In the genomic region with DNA sequence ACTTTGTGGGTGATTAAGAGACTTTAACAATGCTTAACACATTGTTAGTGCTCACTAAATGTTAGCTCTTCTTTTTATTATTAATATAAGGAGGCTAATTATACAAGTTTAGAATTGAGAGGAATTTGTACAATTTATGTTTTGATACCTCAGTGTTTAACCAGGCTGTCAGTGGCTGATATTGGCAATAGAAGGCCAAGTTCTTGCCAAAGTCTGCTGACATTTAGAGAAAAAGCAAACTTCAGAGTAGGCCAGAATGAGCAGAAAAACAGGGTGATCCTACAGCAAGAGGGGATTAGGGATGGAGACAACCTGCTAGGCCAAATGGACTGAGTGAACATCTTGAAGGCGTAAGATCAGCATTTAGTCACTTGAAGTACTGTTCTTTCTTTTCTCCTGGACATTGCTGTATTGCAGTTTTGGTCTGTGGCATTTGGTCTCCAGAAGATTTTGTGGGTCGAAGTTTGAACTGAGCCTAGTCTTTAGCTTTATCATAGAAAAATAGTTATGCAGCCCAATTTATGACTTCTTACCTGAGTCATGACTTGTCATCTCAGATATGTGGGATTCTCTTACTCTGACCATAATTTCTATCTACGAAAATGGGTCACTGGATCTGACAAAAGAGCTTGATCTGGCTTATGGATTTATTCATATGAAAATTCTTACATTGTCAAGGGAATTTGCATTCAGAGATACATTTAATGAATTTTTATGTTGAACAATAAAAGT, we compare ENCODE assay signal across 21 cellular contexts. TPM values are rescaled to one million over a fixed set of nuclear protein-coding genes. Genes with fewer than 3 reads are reported as not detected.
DNase-seq lines count a peak whose midpoint lies in the region; ATAC-seq and TF ChIP-seq lines count a peak whose summit lies in the region.
"Had no signal": no experiment of that assay in that cellular context is flagged by ENCODE, and none has a peak within 500 bp of the region (broad histone marks: within the 10 kb centered on the region; RNA-seq: fewer than 3 reads in every experiment).

No MANE protein-coding gene starts in this region.

- no peak overlapping the region for H3K56ac ChIP-seq in IMR-90 (ENCODE audit: extremely low read depth, insufficient read depth, low read length)

- H4K91ac ChIP-seq in IMR-90 (ENCODE audit: insufficient read depth, low read depth, low read length), result no peak overlapping the region

- peaks cover 10% of the 10 kb centered on the region for H3K9me3 Mint-ChIP-seq in CD8-positive, alpha-beta T cell
- no peaks in the 10 kb centered on the region for H3K9me3 Mint-ChIP-seq in central memory CD8-positive, alpha-beta T cell

- H3K4me2 ChIP-seq in IMR-90 (ENCODE audit: low read depth, low read length) (no peak overlapping the region; the same call in 1 of the 2 replicates), osteoblast (ENCODE audit: insufficient read depth, low read length) (peak overlapping the region; percentile 6)

- H3K23ac ChIP-seq in IMR-90 (ENCODE audit: low read depth, low read length), result peak overlapping the region; percentile 29; the same call in 1 of the 2 replicates

- no peak overlapping the region for H2AFZ ChIP-seq in IMR-90 (replicated peaks; ENCODE audit: low read length, poor library complexity)
- H2AFZ ChIP-seq in osteoblast (ENCODE audit: low read length), result no peak overlapping the region

- H3K9ac ChIP-seq in IMR-90 (ENCODE audit: low read depth, low read length), result peak overlapping the region; percentile 29; the same call in 1 of the 2 replicates

- no peak overlapping the region for H3K4me3 Mint-ChIP-seq in CD8-positive, alpha-beta T cell
- H3K4me3 Mint-ChIP-seq in central memory CD8-positive, alpha-beta T cell, result no peak overlapping the region

- H2AK9ac ChIP-seq in IMR-90 (replicated peaks; ENCODE audit: low read depth, low read length, poor library complexity), result no peak overlapping the region

- ATAC-seq in CD8-positive, alpha-beta T cell, result no peak
- no peak for ATAC-seq in IMR-90 (ENCODE audit: low read depth)
- no peak for ATAC-seq in central memory CD8-positive, alpha-beta T cell (replicated peaks; ENCODE audit: extremely low read depth, poor library complexity, severe bottlenecking)
- no peak for ATAC-seq in Right ventricle myocardium superior (ENCODE audit: poor library complexity)
- ATAC-seq in GM21367 (IDR thresholded peaks at IDR 0.05; ENCODE audit: unreplicated experiment), result no peak
- ATAC-seq: K562 had no signal

- no peak overlapping the region for H4K8ac ChIP-seq in IMR-90 (ENCODE audit: low read depth in 2 of 2, low read length in 2 of 2)

- no peak overlapping the region for H2BK5ac ChIP-seq in IMR-90 (ENCODE audit: low read depth, low read length, poor library complexity, severe bottlenecking)

- H2AK5ac ChIP-seq in IMR-90 (ENCODE audit: low read depth, low read length), result no peak overlapping the region

- peak overlapping the region; percentile 15 for H3K27ac Mint-ChIP-seq in CD8-positive, alpha-beta T cell
- H3K27ac Mint-ChIP-seq in central memory CD8-positive, alpha-beta T cell (ENCODE audit: low read depth), result peak overlapping the region; percentile 3

- H3K79me2 ChIP-seq in osteoblast (ENCODE audit: insufficient read depth, low read length), result peaks cover 97% of the 10 kb centered on the region

- POLR2A ChIA-PET in CD8-positive, alpha-beta T cell (lab: Charles Lee), result no interaction called here
- POLR2A ChIA-PET in IMR-90 (lab: Charles Lee; ENCODE audit: unreplicated experiment), result no interaction called here

- no peaks in the 10 kb centered on the region for H3K9me3 ChIP-seq in CD8-positive, alpha-beta T cell (ENCODE audit: low read length)
- no peaks in the 10 kb centered on the region; the same call in 1 of the 2 replicates for H3K9me3 ChIP-seq in IMR-90 (ENCODE audit: control insufficient read depth, insufficient read depth, low read length)
- no peaks in the 10 kb centered on the region for H3K9me3 ChIP-seq in osteoblast (ENCODE audit: low read depth, low read length)
- no peaks in the 10 kb centered on the region for H3K9me3 ChIP-seq in prostate gland
- H3K9me3 ChIP-seq: Caco-2 had no signal

- CTCF ChIA-PET in CD8-positive, alpha-beta T cell (lab: Charles Lee), result no interaction called here
- CTCF ChIA-PET in IMR-90 (lab: Yijun Ruan, JAX), result no interaction called here

- H3K4ac ChIP-seq in IMR-90 (ENCODE audit: low read depth, low read length), result no peak overlapping the region

- H3K4me1 Mint-ChIP-seq in CD8-positive, alpha-beta T cell (ENCODE audit: low read depth), result peaks cover 79% of the 10 kb centered on the region
- H3K4me1 Mint-ChIP-seq in central memory CD8-positive, alpha-beta T cell, result peaks cover 78% of the 10 kb centered on the region

- TF ChIP-seq RAD21 in IMR-90 (IDR thresholded peaks at IDR 0.05; ENCODE audit: low read length), result no peak

- peaks cover 25 to 73% of the 10 kb centered on the region in 2 experiments for H3K79me1 ChIP-seq in IMR-90 (ENCODE audit: low read depth in 1 of 2, low read length in 2 of 2)

- in situ Hi-C loops in IMR-90 (cut with MboI; ENCODE audit: low sequenced_read_pairs), result no loop called here

- intact Hi-C loops in CD8-positive, alpha-beta T cell (cut with DNase I, micrococcal nuclease), result no loop called here
- intact Hi-C loops in IMR-90 (cut with micrococcal nuclease), result no loop called here
- intact Hi-C loops in Right ventricle myocardium superior (cut with DNase I), result no loop called here
- intact Hi-C loops in prostate gland (cut with DNase I), result no loop called here

- no peak overlapping the region for H3K4me3 ChIP-seq in CD8-positive, alpha-beta T cell (ENCODE audit: low read depth, low read length)
- no peak overlapping the region for H3K4me3 ChIP-seq in IMR-90 (ENCODE audit: insufficient read depth, low read depth, low read length)
- H3K4me3 ChIP-seq in osteoblast (ENCODE audit: insufficient read depth, low read length), result no peak overlapping the region
- no peak overlapping the region for H3K4me3 ChIP-seq in prostate gland
- H3K4me3 ChIP-seq: K562 had no signal

- no peaks in the 10 kb centered on the region for H3K27me3 Mint-ChIP-seq in CD8-positive, alpha-beta T cell (ENCODE audit: low read depth)
- H3K27me3 Mint-ChIP-seq in central memory CD8-positive, alpha-beta T cell, result no peaks in the 10 kb centered on the region
- H3K27me3 Mint-ChIP-seq: CD4-positive, alpha-beta memory T cell had no signal

- H4K5ac ChIP-seq in IMR-90 (ENCODE audit: low read depth, low read length), result no peak overlapping the region

- peaks cover 33% of the 10 kb centered on the region for H3K36me3 Mint-ChIP-seq in CD8-positive, alpha-beta T cell
- H3K36me3 Mint-ChIP-seq in central memory CD8-positive, alpha-beta T cell (ENCODE audit: insufficient read depth), result no peaks in the 10 kb centered on the region

- BruUV-seq in IMR-90 (replicated peaks; lab: Mats Ljungman, UMichigan), result no TSS peak

- peaks cover 8% of the 10 kb centered on the region; the same call in 1 of the 2 replicates for H3K9me1 ChIP-seq in IMR-90 (ENCODE audit: insufficient read depth, low read length)

- H3K4me1 ChIP-seq in CD8-positive, alpha-beta T cell (ENCODE audit: insufficient read depth, low read length), result peaks cover 8% of the 10 kb centered on the region
- H3K4me1 ChIP-seq in IMR-90 (ENCODE audit: control insufficient read depth, insufficient read depth, low read length) (peaks cover 7% of the 10 kb centered on the region), osteoblast (ENCODE audit: insufficient read depth, low read length) (peaks cover 5% of the 10 kb centered on the region), prostate gland (replicated peaks) (no peaks in the 10 kb centered on the region)

- no peak overlapping the region for H2BK15ac ChIP-seq in IMR-90 (ENCODE audit: low read depth, low read length)

- no peak for TF ChIP-seq CTCF in CD8-positive, alpha-beta T cell (IDR thresholded peaks at IDR 0.05)
- TF ChIP-seq CTCF in IMR-90 (conservative IDR thresholded peaks at IDR 0.05; ENCODE audit: low read depth, low read length) (no peak), osteoblast (IDR thresholded peaks at IDR 0.05; ENCODE audit: extremely low read depth, low read depth, low read length) (no peak), prostate gland (IDR thresholded peaks at IDR 0.05) (no peak)

- H2BK120ac ChIP-seq in IMR-90 (ENCODE audit: low read depth, low read length), result no peak overlapping the region

- TF ChIP-seq POLR2A in IMR-90 (IDR thresholded peaks at IDR 0.05; ENCODE audit: low read depth, low read length) (no peak), prostate gland (IDR thresholded peaks at IDR 0.05) (no peak)

- dilution Hi-C loops in IMR-90 (cut with HindIII; ENCODE audit: low sequenced_read_pairs, unreplicated experiment), result no loop called here

- H3K27me3 ChIP-seq in CD8-positive, alpha-beta T cell (ENCODE audit: insufficient read depth, low read length), result no peaks in the 10 kb centered on the region
- H3K27me3 ChIP-seq in IMR-90 (ENCODE audit: control insufficient read depth, insufficient read depth, low read length), result no peaks in the 10 kb centered on the region
- no peaks in the 10 kb centered on the region for H3K27me3 ChIP-seq in osteoblast (ENCODE audit: insufficient read depth, low read length)
- no peaks in the 10 kb centered on the region for H3K27me3 ChIP-seq in prostate gland (replicated peaks; ENCODE audit: insufficient read depth)

- peaks cover 71% of the 10 kb centered on the region for H4K20me1 ChIP-seq in IMR-90 (ENCODE audit: insufficient read depth, low read length)
- H4K20me1 ChIP-seq in osteoblast (ENCODE audit: insufficient read depth, low read length), result peaks cover 69% of the 10 kb centered on the region

- no peak overlapping the region for H3K14ac ChIP-seq in IMR-90 (replicated peaks; ENCODE audit: low read depth, low read length)

- DNase-seq in CD8-positive, alpha-beta T cell, result no peak
- DNase-seq in IMR-90, result no peak
- DNase-seq in central memory CD8-positive, alpha-beta T cell (ENCODE audit: low spot score in 2 of 2), result no peak
- DNase-seq in osteoblast (ENCODE audit: insufficient read length, low spot score, missing footprints), result no peak
- no peak for DNase-seq in Right ventricle myocardium superior
- no peak for DNase-seq in prostate gland (ENCODE audit: low spot score)
- DNase-seq: Caco-2; CD4-positive, alpha-beta memory T cell; GDM1; Kasumi-1; MV-4-11; NCI-H1105; NCI-H1436 treated with DMSO at 0.1 percent for 48 hours; NCI-H187 treated with DMSO at 0.1 percent for 48 hours; NCI-H2171 treated with DMSO at 0.1 percent for 48 hours; NCI-H345; NCI-H524; NCI-H774; SHP77 had no signal

- no peaks in the 10 kb centered on the region for H3K36me3 ChIP-seq in CD8-positive, alpha-beta T cell (ENCODE audit: insufficient read depth, low read length)
- H3K36me3 ChIP-seq in IMR-90 (ENCODE audit: control insufficient read depth, insufficient read depth, low read length) (peaks cover 2% of the 10 kb centered on the region; the same call in 1 of the 2 replicates), osteoblast (ENCODE audit: insufficient read depth, low read length) (no peaks in the 10 kb centered on the region), prostate gland (no peaks in the 10 kb centered on the region)

- WGBS in IMR-90 (ENCODE audit: extremely low coverage in 2 of 2, insufficient read length in 1 of 2), 2 experiments, result no CpG with 5 or more reads among the region's 3 CpGs
- 97% methylated on average over 3 of the region's 3 CpGs for WGBS in prostate gland

- H2BK20ac ChIP-seq in IMR-90 (ENCODE audit: low read depth, low read length), result no peak overlapping the region

- H3K27ac ChIP-seq in CD8-positive, alpha-beta T cell (ENCODE audit: low read depth, low read length), result no peak overlapping the region
- no peak overlapping the region for H3K27ac ChIP-seq in IMR-90 (ENCODE audit: insufficient read depth, low read length)
- no peak overlapping the region for H3K27ac ChIP-seq in osteoblast (ENCODE audit: low read depth, low read length)
- no peak overlapping the region for H3K27ac ChIP-seq in prostate gland

- no peak overlapping the region for H3K18ac ChIP-seq in IMR-90 (ENCODE audit: low read depth, low read length)

RNA-seq across cellular contexts. Expression of gene TRIM44, which starts 9.0 kb away (rescaled TPM):
- 10 to 100 TPM; 25.7 to 29.5 TPM for total RNA-seq in CD8-positive, alpha-beta T cell
- total RNA-seq in IMR-90 (2012; rRNA removed) (99.4 and 104 TPM in 2 replicates), osteoblast (23.9 and 40.5 TPM in 2 replicates), Right ventricle myocardium superior (34.0 TPM), prostate gland (10 to 100 TPM; 30.6 to 33.2 TPM)
- polyA plus RNA-seq in IMR-90 (2012; rRNA removed), result 43.8 and 50.7 TPM in 2 replicates
- polyA plus RNA-seq in IMR-90 (2012; cell fraction: cytosol; rRNA removed), result 14.3 and 35.8 TPM in 2 replicates
- 14.1 and 56.8 TPM in 2 replicates for polyA plus RNA-seq in IMR-90 (2012; cell fraction: nucleus; rRNA removed; ENCODE audit: low replicate concordance)

RNA-seq across cellular contexts. Expression of gene FJX1, which starts 53.3 kb away (rescaled TPM):
- not detected for total RNA-seq in CD8-positive, alpha-beta T cell
- total RNA-seq in IMR-90 (2012; rRNA removed), result 8.1 and 8.4 TPM in 2 replicates
- 11.2 and 14.2 TPM in 2 replicates for polyA plus RNA-seq in IMR-90 (2012; rRNA removed)
- polyA plus RNA-seq in IMR-90 (2012; cell fraction: cytosol; rRNA removed), result 16.5 and 30.3 TPM in 2 replicates
- 12.9 and 26.1 TPM in 2 replicates for polyA plus RNA-seq in IMR-90 (2012; cell fraction: nucleus; rRNA removed; ENCODE audit: low replicate concordance)
- total RNA-seq in osteoblast, result 10.3 and 13.8 TPM in 2 replicates
- 0.65 TPM for total RNA-seq in Right ventricle myocardium superior
- 10 to 100 TPM; 10.8 to 13.7 TPM for total RNA-seq in prostate gland
- total RNA-seq: CD4-positive, alpha-beta memory T cell had no signal
